29 cellular contexts compared by ENCODE assay signal in the genomic region with DNA sequence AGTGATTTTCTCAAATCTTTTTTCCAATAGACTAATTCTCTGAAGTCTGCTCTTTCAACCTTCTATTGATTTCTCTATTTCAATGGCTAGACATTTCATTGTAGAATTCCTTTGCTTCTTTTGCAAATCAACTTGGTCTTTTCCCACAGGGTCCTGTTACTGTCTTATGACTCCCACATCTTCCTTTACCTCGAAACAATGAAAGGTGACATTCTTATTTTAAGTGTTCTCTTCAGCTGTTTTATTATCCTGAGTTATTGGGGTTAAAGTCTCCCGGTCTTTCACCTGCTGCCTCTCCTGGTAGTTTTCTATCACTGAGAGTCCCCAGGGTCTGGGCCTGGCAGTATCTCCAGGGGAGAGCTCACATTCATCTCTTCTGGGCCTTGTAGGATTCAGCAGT.
"Had no signal": no experiment of that assay in that cellular context is flagged by ENCODE, and none has a peak within 500 bp of the region (broad histone marks: within the 10 kb centered on the region; RNA-seq: fewer than 3 reads in every experiment).

No MANE protein-coding gene starts in this region.

- H3K4me1 Mint-ChIP-seq: activated naive CD8-positive, alpha-beta T cell treated with anti-CD3 and anti-CD28 coated beads for 36 hours; activated T-helper 17 cell treated with anti-CD3 and anti-CD28 coated beads, Interleukin-2, amount 50 U/mL, for 72 hours had no signal

- H3K9me3 Mint-ChIP-seq: activated CD8-positive, alpha-beta T cell treated with anti-CD3 and anti-CD28 coated beads for 36 hours; activated naive CD8-positive, alpha-beta T cell treated with anti-CD3 and anti-CD28 coated beads for 36 hours; activated T-cell treated with anti-CD3 and anti-CD28 coated beads, Interleukin-2, amount 50 U/mL, for 72 hours; activated T-helper 17 cell treated with anti-CD3 and anti-CD28 coated beads, Interleukin-2, amount 50 U/mL, for 72 hours had no signal

- H3K36me3 Mint-ChIP-seq: activated naive CD8-positive, alpha-beta T cell treated with anti-CD3 and anti-CD28 coated beads for 36 hours had no signal

- H3K4me3 Mint-ChIP-seq: activated CD8-positive, alpha-beta T cell treated with anti-CD3 and anti-CD28 coated beads for 36 hours; activated naive CD8-positive, alpha-beta T cell treated with anti-CD3 and anti-CD28 coated beads for 36 hours; activated T-cell treated with anti-CD3 and anti-CD28 coated beads, Interleukin-2, amount 50 U/mL, for 72 hours; activated T-helper 17 cell treated with anti-CD3 and anti-CD28 coated beads, Interleukin-2, amount 50 U/mL, for 72 hours had no signal

- H3K36me3 ChIP-seq: brain microvascular endothelial cell had no signal

- H3K4me3 ChIP-seq: PC-9 had no signal

- ATAC-seq: activated CD8-positive, alpha-beta T cell treated with anti-CD3 and anti-CD28 coated beads for 36 hours; activated T-cell treated with anti-CD3 and anti-CD28 coated beads, Interleukin-2, amount 50 U/mL, for 72 hours; activated T-helper 17 cell treated with anti-CD3 and anti-CD28 coated beads, Interleukin-2, amount 50 U/mL, for 72 hours had no signal

- DNase-seq: activated CD4-positive, alpha-beta T cell treated with anti-CD3 and anti-CD28 coated beads for 1 hour; activated CD4-positive, alpha-beta T cell treated with anti-CD3 and anti-CD28 coated beads for 48 hours; activated CD4-positive, CD25-positive, alpha-beta regulatory T cell; activated CD8-positive, alpha-beta T cell treated with anti-CD3 and anti-CD28 coated beads for 36 hours; activated effector memory CD4-positive, alpha-beta T cell treated with anti-CD3 and anti-CD28 coated beads, Interleukin-2, amount 50 U/mL, for 16 hours; activated naive CD4-positive, alpha-beta T cell; activated naive CD4-positive, alpha-beta T cell treated with anti-CD3 and anti-CD28 coated beads, Interleukin-2, amount 50 U/mL, for 16 hours; activated naive CD8-positive, alpha-beta T cell treated with anti-CD3 and anti-CD28 coated beads for 36 hours; activated T-cell treated with anti-CD3 and anti-CD28 coated beads, Interleukin-2, amount 50 U/mL, for 1 hour; activated T-cell treated with anti-CD3 and anti-CD28 coated beads, Interleukin-2, amount 50 U/mL, for 72 hours; amniotic stem cell; aorta; brain microvascular endothelial cell; central memory CD4-positive, alpha-beta T cell; Karpas-422; NCI-H1436 treated with DMSO at 0.1 percent for 48 hours; NCI-H1694 treated with DMSO at 0.1 percent for 48 hours; NCI-H2029; NCI-H345; NCI-H524 treated with DMSO at 0.1 percent for 48 hours; NK-92 treated with Interleukin-12 subunit alpha and Interleukin-12 subunit beta, amount 100 ng/mL, for 24 hours; PC-9; Right ventricle myocardium superior; SW 1271; T-helper 1 cell; T-helper 2 cell; T-helper 9 cell had no signal

- H3K27me3 ChIP-seq: brain microvascular endothelial cell had no signal

- H2AFZ ChIP-seq: PC-9 had no signal

- H3K27ac ChIP-seq: brain microvascular endothelial cell, PC-9, VCaP had no signal

- H3K27ac Mint-ChIP-seq: activated CD8-positive, alpha-beta T cell treated with anti-CD3 and anti-CD28 coated beads for 36 hours; activated naive CD8-positive, alpha-beta T cell treated with anti-CD3 and anti-CD28 coated beads for 36 hours; activated T-cell treated with anti-CD3 and anti-CD28 coated beads, Interleukin-2, amount 50 U/mL, for 72 hours; activated T-helper 17 cell treated with anti-CD3 and anti-CD28 coated beads, Interleukin-2, amount 50 U/mL, for 72 hours had no signal

- H3K4me2 ChIP-seq: PC-9 had no signal
